Comparison of ENCODE assay signal across 15 cellular contexts in genomic region chr13:114004416-114005205, GRCh38. TPM values are rescaled to one million over a fixed set of nuclear protein-coding genes. Genes with fewer than 3 reads are reported as not detected.
A peak's percentile ranks its signal among the peaks of the same experiment; 100 is the strongest.
DNase-seq lines count a peak whose midpoint lies in the region; ATAC-seq, FAIRE-seq and TF ChIP-seq lines count a peak whose summit lies in the region.
"Had no signal": no experiment of that assay in that cellular context is flagged by ENCODE, and none has a peak within 500 bp of the region (broad histone marks: within the 10 kb centered on the region; RNA-seq: fewer than 3 reads in every experiment).

No MANE protein-coding gene starts in this region.

- 86% methylated on average over 41 of the region's 41 CpGs for WGBS in hepatocyte (ENCODE audit: low lambda C conversion rate, missing lambda C conversion rate)

- no peaks in the 10 kb centered on the region for H3K9me3 Mint-ChIP-seq in activated CD4-positive, alpha-beta T cell treated with anti-CD3 and anti-CD28 coated beads for 36 hours (ENCODE audit: low read depth)
- no peaks in the 10 kb centered on the region for H3K9me3 Mint-ChIP-seq in astrocyte (ENCODE audit: unreplicated experiment)

- TF ChIP-seq CTCF in astrocyte (IDR thresholded peaks at IDR 0.05; ENCODE audit: insufficient read depth, low read depth, low read length) (no peak), hepatocyte (IDR thresholded peaks at IDR 0.05; ENCODE audit: poor library complexity) (no peak)

- H3K9ac ChIP-seq in astrocyte (ENCODE audit: low read length) = peak overlapping the region; percentile 38

- H3K9me3 ChIP-seq in astrocyte (ENCODE audit: insufficient read depth, low read depth, low read length) (no peaks in the 10 kb centered on the region), hepatocyte (ENCODE audit: low read depth) (no peaks in the 10 kb centered on the region)

- no peak overlapping the region for H3K4me3 Mint-ChIP-seq in activated CD4-positive, alpha-beta T cell treated with anti-CD3 and anti-CD28 coated beads for 36 hours
- no peak overlapping the region for H3K4me3 Mint-ChIP-seq in astrocyte (ENCODE audit: unreplicated experiment)

- no peak overlapping the region for H3K4me3 ChIP-seq in astrocyte (ENCODE audit: insufficient read depth, low read depth, low read length)
- H3K4me3 ChIP-seq in hepatocyte = no peak overlapping the region

- FAIRE-seq in astrocyte (lab: Jason Lieb, UNC) = no peak
- FAIRE-seq: A204.1, HTR-8/SVneo had no signal

- H4K20me1 ChIP-seq in astrocyte (ENCODE audit: insufficient read depth, low read length) (peaks cover 6% of the 10 kb centered on the region), hepatocyte (ENCODE audit: insufficient read depth, poor library complexity, severe bottlenecking) (no peaks in the 10 kb centered on the region)

- no peaks in the 10 kb centered on the region for H3K4me1 Mint-ChIP-seq in activated CD4-positive, alpha-beta T cell treated with anti-CD3 and anti-CD28 coated beads for 36 hours
- no peaks in the 10 kb centered on the region for H3K4me1 Mint-ChIP-seq in astrocyte (ENCODE audit: low read depth, unreplicated experiment)

- no peaks in the 10 kb centered on the region for H3K27me3 ChIP-seq in astrocyte (ENCODE audit: insufficient read depth, low read length)
- H3K27me3 ChIP-seq in hepatocyte = no peaks in the 10 kb centered on the region

- no peaks in the 10 kb centered on the region for H3K27me3 Mint-ChIP-seq in activated CD4-positive, alpha-beta T cell treated with anti-CD3 and anti-CD28 coated beads for 36 hours
- H3K27me3 Mint-ChIP-seq in astrocyte (ENCODE audit: low read depth, unreplicated experiment) = no peaks in the 10 kb centered on the region

- H3K9me2 ChIP-seq in hepatocyte (replicated peaks; ENCODE audit: insufficient read depth) = no peaks in the 10 kb centered on the region

- H2AFZ ChIP-seq in astrocyte (ENCODE audit: low read depth, low read length) = no peak overlapping the region
- no peak overlapping the region for H2AFZ ChIP-seq in hepatocyte

- H3K4me1 ChIP-seq in astrocyte (ENCODE audit: insufficient read depth, low read length) (peaks cover 11% of the 10 kb centered on the region), hepatocyte (ENCODE audit: insufficient read depth) (peaks cover 4% of the 10 kb centered on the region)

- H3K27ac ChIP-seq in astrocyte (ENCODE audit: low read depth, low read length) (peak overlapping the region; percentile 72), hepatocyte (peak overlapping the region; percentile 78)

- intact Hi-C loops in activated CD4-positive, alpha-beta T cell treated with anti-CD3 and anti-CD28 coated beads for 36 hours (cut with DNase I, micrococcal nuclease) = no loop called here

- peaks cover 11% of the 10 kb centered on the region for H3K36me3 Mint-ChIP-seq in activated CD4-positive, alpha-beta T cell treated with anti-CD3 and anti-CD28 coated beads for 36 hours (ENCODE audit: low read depth)
- H3K36me3 Mint-ChIP-seq in astrocyte (ENCODE audit: low read depth, unreplicated experiment) = peaks cover 10% of the 10 kb centered on the region

- CTCF ChIA-PET in activated CD4-positive, alpha-beta T cell treated with anti-CD3 and anti-CD28 coated beads for 36 hours (lab: Charles Lee) = no interaction called here

- DNase-seq in activated CD4-positive, alpha-beta T cell treated with anti-CD3 and anti-CD28 coated beads for 36 hours = peak; percentile 1
- DNase-seq in activated CD4-positive, alpha-beta T cell treated with anti-CD3 and anti-CD28 coated beads for 4 hours = no peak
- peak; percentile 54 for DNase-seq in astrocyte (ENCODE audit: low read depth)
- peak; percentile 77 for DNase-seq in hepatocyte (ENCODE audit: low spot score)
- peak; percentile 49 for DNase-seq in smooth muscle cell of the brain vasculature (ENCODE audit: low read depth, low spot score)
- DNase-seq in mesenteric fat pad (ENCODE audit: low spot score) = no peak
- no peak for DNase-seq in GDM1 (lab: John Stamatoyannopoulos, UW)
- DNase-seq: activated gamma-delta T cell; effector CD8-positive, alpha-beta T cell; NCI-H187 treated with DMSO at 0.1 percent for 48 hours had no signal

- H3K4me2 ChIP-seq in astrocyte (ENCODE audit: low read length) (peak overlapping the region; percentile 31), hepatocyte (peak overlapping the region; percentile 37)

- H3K79me2 ChIP-seq in astrocyte (ENCODE audit: insufficient read depth, low read length) = no peaks in the 10 kb centered on the region
- H3K79me2 ChIP-seq in hepatocyte = no peaks in the 10 kb centered on the region

- H3K36me3 ChIP-seq in astrocyte (ENCODE audit: insufficient read depth, low read length) (peaks cover 14% of the 10 kb centered on the region), hepatocyte (replicated peaks; ENCODE audit: insufficient read depth, low read depth) (no peaks in the 10 kb centered on the region)

- H3K27ac Mint-ChIP-seq in activated CD4-positive, alpha-beta T cell treated with anti-CD3 and anti-CD28 coated beads for 36 hours = no peak overlapping the region
- H3K27ac Mint-ChIP-seq in astrocyte (ENCODE audit: unreplicated experiment) = peak overlapping the region; percentile 64

- POLR2A ChIA-PET in activated CD4-positive, alpha-beta T cell treated with anti-CD3 and anti-CD28 coated beads for 36 hours (lab: Charles Lee) = no interaction called here

- ATAC-seq in activated CD4-positive, alpha-beta T cell treated with anti-CD3 and anti-CD28 coated beads for 36 hours = no peak
- ATAC-seq in GM18498 (IDR thresholded peaks at IDR 0.05; ENCODE audit: unreplicated experiment) = no peak

RNA-seq across cellular contexts. Expression of gene C13orf46, which starts 30.7 kb away (rescaled TPM):
- 1 to 10 TPM; 1.6 to 2.2 TPM for total RNA-seq in activated CD4-positive, alpha-beta T cell treated with anti-CD3 and anti-CD28 coated beads for 36 hours
- 3.0 and 5.0 TPM in 2 replicates for total RNA-seq in astrocyte
- total RNA-seq in hepatocyte = 0.20 TPM in 1 of 2 replicates, not detected in the other
- 0.23 and 0.92 TPM in 2 replicates for polyA plus RNA-seq in hepatocyte
- 2.5 TPM for total RNA-seq in mesenteric fat pad
- total RNA-seq: myocyte, RPMI7951 had no signal

Comparison
In these comparisons a context has a peak if more than half of its experiments do, and no peak if none do; other contexts are left out.
1. DNase-seq: peak in activated CD4-positive, alpha-beta T cell treated with anti-CD3 and anti-CD28 coated beads for 36 hours (single experiment), astrocyte (single experiment), hepatocyte (single experiment) and smooth muscle cell of the brain vasculature (single experiment); none in activated CD4-positive, alpha-beta T cell treated with anti-CD3 and anti-CD28 coated beads for 4 hours (0 of 2), mesenteric fat pad (single experiment) and GDM1 (single experiment).